In the genomic region with DNA sequence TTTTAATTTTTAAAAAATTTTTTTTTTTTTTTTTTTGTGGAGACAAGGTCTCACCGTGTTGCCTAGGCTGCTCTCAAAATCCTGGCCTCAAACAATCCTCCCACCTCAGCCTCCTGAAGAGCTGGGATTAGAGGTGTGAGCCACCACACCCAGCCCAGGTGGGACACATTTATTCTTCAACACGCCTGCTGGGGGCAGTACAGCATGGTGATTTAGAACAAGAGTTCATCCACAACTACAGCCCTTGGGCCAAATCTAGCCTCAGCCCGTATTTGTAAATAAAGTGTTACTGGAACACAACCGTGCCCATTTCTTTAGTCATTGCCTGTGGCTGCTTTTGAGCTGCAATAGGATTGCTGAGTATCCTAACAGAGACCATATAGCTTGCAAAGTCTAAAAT, we compare ENCODE assay signal across 8 cellular contexts.
DNase-seq lines count a peak whose midpoint lies in the region; ATAC-seq and TF ChIP-seq lines count a peak whose summit lies in the region.

No MANE protein-coding gene starts in this region.

- TF ChIP-seq CTCF in GM12865 (IDR thresholded peaks at IDR 0.05; ENCODE audit: insufficient read depth, low read depth, low read length, missing control alignments) (peak; percentile 13), RWPE1 (conservative IDR thresholded peaks at IDR 0.05; ENCODE audit: low read depth) (no peak)

- DNase-seq in ACHN (peak; percentile 62), GM12865 (ENCODE audit: low read depth) (peak; percentile 28), OCI-M1 (lab: John Stamatoyannopoulos, UW) (peak; percentile 4), fibroblast of peridontal ligament (ENCODE audit: extremely low read depth) (peak; percentile 21), RWPE1 (ENCODE audit: low spot score) (no peak)

- POLR2A ChIA-PET in RWPE1 (lab: Yijun Ruan, JAX; ENCODE audit: low non-redundant PET): no interaction called here

- no peak overlapping the region for H3K27ac ChIP-seq in RWPE1

- no peak overlapping the region for H3K4me3 ChIP-seq in GM12865 (ENCODE audit: low read depth, low read length)

- CTCF ChIA-PET in RWPE1 (lab: Yijun Ruan, JAX): interaction anchor here (0.6 kb wide), 2 partner anchors 420 to 443 kb away, joined by 3 read pairs; no protein-coding TSS in a partner anchor

- ATAC-seq in GM21381 (IDR thresholded peaks at IDR 0.05; ENCODE audit: unreplicated experiment): no peak
- no peak for ATAC-seq in HG03354 (IDR thresholded peaks at IDR 0.05; ENCODE audit: poor library complexity, severe bottlenecking, unreplicated experiment)
- ATAC-seq in HG02840 (IDR thresholded peaks at IDR 0.05; ENCODE audit: low FRiP score, unreplicated experiment): no peak

- in situ Hi-C loops in ACHN (cut with HindIII; ENCODE audit: low pct_ligation_motif_present, low pct_unique_long_range_greater_than_20kb, low sequenced_read_pairs): no loop called here
